7 cellular contexts compared by ENCODE assay signal in genomic region chr16:19559242-19559910, GRCh38. TPM values are rescaled to one million over a fixed set of nuclear protein-coding genes. Genes with fewer than 3 reads are reported as not detected.
DNase-seq lines count a peak whose midpoint lies in the region; ATAC-seq and TF ChIP-seq lines count a peak whose summit lies in the region.

No MANE protein-coding gene starts in this region.

- H3K36me3 Mint-ChIP-seq in Calu3 (ENCODE audit: insufficient read depth, unreplicated experiment): peaks cover 13% of the 10 kb centered on the region

- no peaks in the 10 kb centered on the region for H4K20me1 ChIP-seq in GM23248 (ENCODE audit: insufficient read depth)

- H3K9ac ChIP-seq in GM23248: no peak overlapping the region

- in situ Hi-C loops in GM23248 (cut with MboI): no loop called here

- no peaks in the 10 kb centered on the region for H3K27me3 Mint-ChIP-seq in Calu3 (ENCODE audit: unreplicated experiment)

- H3K36me3 ChIP-seq in GM23248 (ENCODE audit: low read depth) (no peaks in the 10 kb centered on the region), breast epithelium (no peaks in the 10 kb centered on the region), lower lobe of right lung (no peaks in the 10 kb centered on the region)

- no peaks in the 10 kb centered on the region for H3K4me1 Mint-ChIP-seq in Calu3 (ENCODE audit: low read depth, unreplicated experiment)

- CTCF ChIA-PET in Calu3 (lab: Charles Lee): interaction anchor here (1.2 kb wide), 1 partner anchor 24 kb away, joined by 4 read pairs; no protein-coding TSS in a partner anchor

- DNase-seq in Calu3 (peak; percentile 50), GM23248 (peak; percentile 79), NCI-H748 (lab: John Stamatoyannopoulos, UW; ENCODE audit: unreplicated experiment) (peak; percentile 45), breast epithelium (ENCODE audit: low spot score in 2 of 2) (no peak), lower lobe of right lung (no peak)

- H3K27ac ChIP-seq in GM23248 (no peak overlapping the region), breast epithelium (no peak overlapping the region), lower lobe of right lung (no peak overlapping the region)

- H3K9me3 ChIP-seq in GM23248 (ENCODE audit: low read depth) (no peaks in the 10 kb centered on the region), breast epithelium (no peaks in the 10 kb centered on the region), lower lobe of right lung (no peaks in the 10 kb centered on the region)

- no peak overlapping the region for H3K27ac Mint-ChIP-seq in Calu3 (ENCODE audit: unreplicated experiment)

- intact Hi-C loops in Calu3 (cut with micrococcal nuclease; ENCODE audit: unreplicated experiment) (loop anchor here (1.0 to 2.0 kb wide), 4 partner anchors 23 to 823 kb away; no protein-coding TSS in a partner anchor), breast epithelium (cut with DNase I; ENCODE audit: low total_unique reads) (no loop called here), lower lobe of right lung (cut with DNase I) (no loop called here)

- no peak for TF ChIP-seq POLR2A in breast epithelium (IDR thresholded peaks at IDR 0.05)

- no peak overlapping the region for H3K4me3 ChIP-seq in GM23248
- H3K4me3 ChIP-seq in breast epithelium: no peak overlapping the region
- H3K4me3 ChIP-seq in lower lobe of right lung: no peak overlapping the region

- H3K4me1 ChIP-seq in GM23248 (ENCODE audit: insufficient read depth) (peaks cover 4% of the 10 kb centered on the region; the same call in 1 of the 2 replicates), breast epithelium (no peaks in the 10 kb centered on the region), lower lobe of right lung (peaks cover 13% of the 10 kb centered on the region)

- peaks cover 66% of the 10 kb centered on the region for H3K79me2 ChIP-seq in GM23248 (ENCODE audit: insufficient read depth)

- H3K4me2 ChIP-seq in GM23248 (ENCODE audit: unreplicated experiment): no peak overlapping the region

- peaks cover 8% of the 10 kb centered on the region for H3F3A ChIP-seq in GM23248 (ENCODE audit: insufficient read depth)

- TF ChIP-seq CTCF in Calu3 (IDR thresholded peaks at IDR 0.05; ENCODE audit: unreplicated experiment) (peak; percentile 61), breast epithelium (IDR thresholded peaks at IDR 0.05) (peak; percentile 18 to 51 (median 45)), lower lobe of right lung (IDR thresholded peaks at IDR 0.05) (peak; percentile 67)

- H2AFZ ChIP-seq in GM23248: no peak overlapping the region

- no TSS peak for BruUV-seq in Calu3 (replicated peaks; lab: Mats Ljungman, UMichigan)

- no peaks in the 10 kb centered on the region for H3K9me2 ChIP-seq in GM23248 (ENCODE audit: insufficient read depth)

- WGBS in GM23248 (ENCODE audit: low coverage in 1 of 2, low lambda C conversion rate in 2 of 2, missing lambda C conversion rate in 2 of 2), 2 experiments: 71 to 73% methylated on average over 10 of the region's 10 CpGs

- ATAC-seq in lower lobe of right lung: no peak
- ATAC-seq in GM21723 (IDR thresholded peaks at IDR 0.05; ENCODE audit: unreplicated experiment): no peak
- no peak for ATAC-seq in GM18520 (IDR thresholded peaks at IDR 0.05; ENCODE audit: unreplicated experiment)

- H3K9me3 Mint-ChIP-seq in Calu3 (ENCODE audit: low read depth, unreplicated experiment): no peaks in the 10 kb centered on the region

- H3K27me3 ChIP-seq in GM23248 (replicated peaks; ENCODE audit: insufficient read depth) (no peaks in the 10 kb centered on the region), breast epithelium (no peaks in the 10 kb centered on the region), lower lobe of right lung (ENCODE audit: low read depth) (no peaks in the 10 kb centered on the region)

- H3K4me3 Mint-ChIP-seq in Calu3 (ENCODE audit: low read depth, unreplicated experiment): no peak overlapping the region

RNA-seq across cellular contexts. Expression of gene VPS35L, which starts 3.9 kb away (rescaled TPM):
- total RNA-seq in Calu3 (2022) (14.2 and 25.4 TPM in 2 replicates), breast epithelium (10 to 100 TPM; 36.4 to 43.3 (median 40.5) TPM), lower lobe of right lung (45.9 TPM)
- total RNA-seq in GM23248 (2014; rRNA removed; shearing (Covaris generic)): 19.9 and 28.6 TPM in 2 replicates
- 58.2 and 58.8 TPM in 2 replicates for polyA plus RNA-seq in GM23248 (2016; fragmentation: Nextera tagmentation; extraction: Ambion mirVana)

RNA-seq across cellular contexts. Expression of gene CCP110, which starts 35.6 kb away (rescaled TPM):
- total RNA-seq in Calu3 (2022): 27.5 and 34.4 TPM in 2 replicates
- 6.8 and 8.5 TPM in 2 replicates for total RNA-seq in GM23248 (2014; rRNA removed; shearing (Covaris generic))
- polyA plus RNA-seq in GM23248 (2016; fragmentation: Nextera tagmentation; extraction: Ambion mirVana): 7.4 and 9.0 TPM in 2 replicates
- total RNA-seq in breast epithelium: 10 to 100 TPM; 13.9 to 33.5 (median 31.5) TPM
- total RNA-seq in lower lobe of right lung: 23.9 TPM

RNA-seq across cellular contexts. Expression of gene GDE1, which starts 37.5 kb away (rescaled TPM):
- total RNA-seq in Calu3 (2022) (89.6 and 98.2 TPM in 2 replicates), breast epithelium (10 to 100 TPM; 49.2 to 70.4 (median 56.7) TPM), lower lobe of right lung (81.5 TPM)
- 77.1 and 85.0 TPM in 2 replicates for total RNA-seq in GM23248 (2014; rRNA removed; shearing (Covaris generic))
- polyA plus RNA-seq in GM23248 (2016; fragmentation: Nextera tagmentation; extraction: Ambion mirVana): 55.1 and 58.2 TPM in 2 replicates

Comparison
In these comparisons a context has a peak if more than half of its experiments do, and no peak if none do; other contexts are left out.
1. DNase-seq: peak in Calu3 (single experiment), GM23248 (single experiment) and NCI-H748 (single experiment); none in breast epithelium (0 of 2) and lower lobe of right lung (single experiment).
2. Peak in every context shown above with its lines, with median percentiles within 50 percentile points of each other: CTCF ChIP-seq.